9 cellular contexts compared by ENCODE assay signal in the genomic region with DNA sequence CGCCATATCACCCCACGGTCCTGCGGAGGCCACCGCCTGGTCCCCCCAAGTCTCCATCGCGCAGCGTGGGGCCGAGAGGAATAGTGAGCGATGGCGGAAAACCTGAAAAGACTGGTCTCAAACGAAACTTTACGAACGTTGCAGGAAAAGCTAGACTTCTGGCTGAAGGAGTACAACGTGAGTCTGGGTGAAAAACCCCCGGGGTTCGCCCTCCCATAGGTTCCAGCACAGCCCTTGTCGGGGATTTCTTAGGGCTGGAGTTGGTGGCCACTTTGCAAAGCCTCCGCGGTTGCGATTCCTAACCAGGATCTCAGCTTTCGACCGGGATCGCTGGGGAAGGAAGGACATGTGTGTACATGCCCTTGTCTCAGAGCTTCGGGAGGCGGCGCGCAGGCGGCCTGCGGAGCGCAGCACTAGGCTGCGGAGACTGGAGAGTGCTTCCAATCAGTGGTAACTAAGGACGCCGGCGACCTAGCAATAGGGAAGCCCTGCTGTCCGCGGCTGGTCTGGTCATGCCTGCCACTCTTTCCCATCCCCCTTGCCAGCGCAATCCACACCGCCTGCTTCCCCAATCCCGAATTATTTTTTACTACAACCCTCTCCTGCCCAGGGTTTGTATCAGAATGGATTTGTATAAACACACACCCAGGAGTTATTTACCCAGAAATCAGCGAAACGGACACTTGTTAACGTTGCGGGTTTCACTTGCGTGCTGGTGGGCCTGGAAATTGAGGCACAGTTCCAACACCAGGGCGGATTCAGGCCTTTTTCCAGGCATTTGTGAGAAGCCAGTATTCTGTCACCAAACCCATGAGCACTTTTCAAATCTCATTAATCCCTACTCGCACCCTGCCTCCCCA. TPM values are rescaled to one million over a fixed set of nuclear protein-coding genes. Genes with fewer than 3 reads are reported as not detected.
DNase-seq lines count a peak whose midpoint lies in the region; ATAC-seq and TF ChIP-seq lines count a peak whose summit lies in the region.
"Had no signal": no experiment of that assay in that cellular context is flagged by ENCODE, and none has a peak within 500 bp of the region (broad histone marks: within the 10 kb centered on the region; RNA-seq: fewer than 3 reads in every experiment).

No MANE protein-coding gene starts in this region.

- H3K9me3 Mint-ChIP-seq in Caco-2 (ENCODE audit: unreplicated experiment): no peaks in the 10 kb centered on the region

- peak overlapping the region; percentile 82 for H3K9ac ChIP-seq in endocrine pancreas (ENCODE audit: control insufficient read depth, insufficient read depth, low read length)

- H3K36me3 ChIP-seq in Caco-2 (ENCODE audit: control insufficient read depth, insufficient read depth, low read length) (no peaks in the 10 kb centered on the region), endocrine pancreas (ENCODE audit: control insufficient read depth, insufficient read depth, low read length) (no peaks in the 10 kb centered on the region), thyroid gland (no peaks in the 10 kb centered on the region)

- no peak overlapping the region for H3K27ac Mint-ChIP-seq in Caco-2 (ENCODE audit: unreplicated experiment)

- TF ChIP-seq CTCF in Caco-2 (IDR thresholded peaks at IDR 0.05; ENCODE audit: insufficient read depth in 1 of 2, low read depth in 1 of 2, low read length in 1 of 2, severe bottlenecking in 1 of 2, unreplicated experiment in 1 of 2): no peak
- TF ChIP-seq CTCF in thyroid gland (IDR thresholded peaks at IDR 0.05): no peak

- intact Hi-C loops in Caco-2 (cut with micrococcal nuclease; ENCODE audit: unreplicated experiment) (no loop called here), thyroid gland (cut with DNase I) (no loop called here)

- no TSS peak for BruUV-seq in Caco-2 (replicated peaks; lab: Mats Ljungman, UMichigan)

- peak overlapping the region; percentile 64 for H3K4me3 Mint-ChIP-seq in Caco-2 (ENCODE audit: unreplicated experiment)

- no peak overlapping the region for H3K27ac ChIP-seq in thyroid gland
- H3K27ac ChIP-seq: VCaP had no signal

- DNase-seq in Caco-2: peak; percentile 48 to 59
- DNase-seq in RPMI7951 (ENCODE audit: low read depth): peak; percentile 66
- DNase-seq in lung microvascular endothelial cell (ENCODE audit: low read depth in 2 of 2): peak; percentile 79 to 93
- DNase-seq in thyroid gland: peak; percentile 27 to 39
- DNase-seq in A172 (ENCODE audit: low spot score): no peak

- 8 to 15% methylated on average over 38 to 45 of the region's 46 CpGs for whole genome bisulfite sequencing in thyroid gland, 2 donors

- no peaks in the 10 kb centered on the region for H3K36me3 Mint-ChIP-seq in Caco-2 (ENCODE audit: insufficient read depth, unreplicated experiment)

- peak; percentile 67 for ATAC-seq in GM18909 (IDR thresholded peaks at IDR 0.05; ENCODE audit: poor library complexity, unreplicated experiment)
- ATAC-seq in HG03280 (IDR thresholded peaks at IDR 0.05; ENCODE audit: unreplicated experiment): peak; percentile 62

- POLR2A ChIA-PET in Caco-2 (lab: Charles Lee): no interaction called here

- H3K9me3 ChIP-seq in Caco-2: no peaks in the 10 kb centered on the region
- H3K9me3 ChIP-seq in endocrine pancreas (ENCODE audit: control insufficient read depth, low read length): no peaks in the 10 kb centered on the region
- no peaks in the 10 kb centered on the region for H3K9me3 ChIP-seq in thyroid gland

- H3K4me3 ChIP-seq in Caco-2 (ENCODE audit: low read depth, low read length): peak overlapping the region; percentile 37
- peak overlapping the region; percentile 68 for H3K4me3 ChIP-seq in endocrine pancreas (ENCODE audit: control insufficient read depth, insufficient read depth, low read length)
- peak overlapping the region; percentile 0 to 9 (median 8) for H3K4me3 ChIP-seq in thyroid gland (replicated peaks in 1 of 3)

- no peak for TF ChIP-seq POLR2A in thyroid gland (IDR thresholded peaks at IDR 0.05)

- CTCF ChIA-PET in Caco-2 (lab: Charles Lee): no interaction called here

- H3K27me3 Mint-ChIP-seq in Caco-2 (ENCODE audit: insufficient read depth, unreplicated experiment): peaks cover 19% of the 10 kb centered on the region

- no peaks in the 10 kb centered on the region for H3K4me1 Mint-ChIP-seq in Caco-2 (ENCODE audit: low read depth, unreplicated experiment)

- H3K27me3 ChIP-seq in Caco-2 (replicated peaks; ENCODE audit: control insufficient read depth, insufficient read depth, low read length) (no peaks in the 10 kb centered on the region), endocrine pancreas (ENCODE audit: control insufficient read depth, insufficient read depth, low read length) (no peaks in the 10 kb centered on the region), thyroid gland (no peaks in the 10 kb centered on the region)

- H3K4me1 ChIP-seq in Caco-2: 0 out of 2 replicates have a peak, but pooled peaks cover 3% of the 10 kb centered on the region
- no peaks in the 10 kb centered on the region for H3K4me1 ChIP-seq in endocrine pancreas (ENCODE audit: control insufficient read depth, insufficient read depth, low read length)
- peaks cover 0 to 5% of the 10 kb centered on the region in 2 donors for H3K4me1 ChIP-seq in thyroid gland

RNA-seq across cellular contexts. Expression of gene SPATA18, which starts 0.7 kb away (rescaled TPM):
- total RNA-seq in Caco-2 (2022) (not detected in 2 replicates), lung microvascular endothelial cell (0.79 and 2.2 TPM in 2 replicates), thyroid gland (1 to 10 TPM; 1.4 to 9.2 (median 2.0) TPM)
- total RNA-seq in RPMI7951 (2014; rRNA removed; shearing (Covaris generic)): 0.49 and 1.4 TPM in 2 replicates
- total RNA-seq in A172 (2014; rRNA removed; shearing (Covaris generic)): not detected in 2 replicates

RNA-seq across cellular contexts. Expression of gene SGCB, which starts 13.7 kb away (rescaled TPM):
- total RNA-seq in Caco-2 (2022) (6.5 and 7.2 TPM in 2 replicates), lung microvascular endothelial cell (8.7 and 9.2 TPM in 2 replicates), thyroid gland (10 to 100 TPM; 13.2 to 16.8 (median 14.3) TPM)
- 18.9 and 23.5 TPM in 2 replicates for total RNA-seq in RPMI7951 (2014; rRNA removed; shearing (Covaris generic))
- total RNA-seq in A172 (2014; rRNA removed; shearing (Covaris generic)): 20.5 and 30.4 TPM in 2 replicates

RNA-seq across cellular contexts. Expression of gene LRRC66, which starts 31.7 kb away (rescaled TPM):
- 0.09 TPM in 1 of 2 replicates, not detected in the other for total RNA-seq in Caco-2 (2022)
- total RNA-seq in RPMI7951 (2014; rRNA removed; shearing (Covaris generic)): 0.10 and 0.12 TPM in 2 replicates
- under 0.01 TPM in 1 of 2 replicates, not detected in the other for total RNA-seq in lung microvascular endothelial cell
- under 1 TPM in 3 of 4 donors, not detected in 1; 0.15 to 0.40 (median 0.38) TPM for total RNA-seq in thyroid gland
- 0.24 TPM in 1 of 2 replicates, not detected in the other for total RNA-seq in A172 (2014; rRNA removed; shearing (Covaris generic))

Comparison
In these comparisons a context has a peak if more than half of its experiments do, and no peak if none do; other contexts are left out.
1. H3K4me3 ChIP-seq: peak in every context shown above with its lines; median percentile 68 in endocrine pancreas; 37 in Caco-2; 8 in thyroid gland.